ENCODE assay signal across 13 cellular contexts in genomic region chr17:4204190-4204589, GRCh38. TPM values are rescaled to one million over a fixed set of nuclear protein-coding genes. Genes with fewer than 3 reads are reported as not detected.
A peak's percentile ranks its signal among the peaks of the same experiment; 100 is the strongest.
DNase-seq lines count a peak whose midpoint lies in the region; ATAC-seq and TF ChIP-seq lines count a peak whose summit lies in the region.
"Had no signal": no experiment of that assay in that cellular context is flagged by ENCODE, and none has a peak within 500 bp of the region (broad histone marks: within the 10 kb centered on the region; RNA-seq: fewer than 3 reads in every experiment).

No MANE protein-coding gene starts in this region.

- ATAC-seq in gastroesophageal sphincter (no peak), HG03521 (IDR thresholded peaks at IDR 0.05; ENCODE audit: unreplicated experiment) (no peak)
- ATAC-seq: naive thymus-derived CD8-positive, alpha-beta T cell had no signal

- H3K27me3 Mint-ChIP-seq in progenitor cell of endocrine pancreas, result no peaks in the 10 kb centered on the region
- H3K27me3 Mint-ChIP-seq: naive thymus-derived CD8-positive, alpha-beta T cell had no signal

- CTCF ChIA-PET in SK-N-SH (lab: Yijun Ruan, JAX), result interaction anchor here (1.1 kb wide), 1 partner anchor 45 kb away, joined by 3 read pairs; no protein-coding TSS in a partner anchor

- no peaks in the 10 kb centered on the region for H3K9me3 ChIP-seq in SK-N-SH
- H3K9me3 ChIP-seq in gastroesophageal sphincter, result no peaks in the 10 kb centered on the region
- no peaks in the 10 kb centered on the region for H3K9me3 ChIP-seq in skeletal muscle satellite cell (replicated peaks; ENCODE audit: low read length)
- H3K9me3 ChIP-seq: body of pancreas had no signal

- no peaks in the 10 kb centered on the region for H3K9me3 Mint-ChIP-seq in progenitor cell of endocrine pancreas (ENCODE audit: low read depth)
- H3K9me3 Mint-ChIP-seq: naive thymus-derived CD8-positive, alpha-beta T cell had no signal

- peaks cover 36 to 39% of the 10 kb centered on the region in 2 experiments for H3K36me3 ChIP-seq in SK-N-SH (replicated peaks in 1 of 2; ENCODE audit: control insufficient read depth in 1 of 2, insufficient read depth in 2 of 2, low read length in 1 of 2)
- peaks cover 0 to 51% of the 10 kb centered on the region in 2 donors for H3K36me3 ChIP-seq in gastroesophageal sphincter
- peaks cover 33% of the 10 kb centered on the region for H3K36me3 ChIP-seq in skeletal muscle satellite cell (ENCODE audit: insufficient read depth, low read length)

- no peak overlapping the region for H2AFZ ChIP-seq in SK-N-SH (ENCODE audit: low read depth)

- H3K4me3 ChIP-seq in AG09309 (ENCODE audit: control insufficient read depth, low read depth, low read length), result no peak overlapping the region
- no peak overlapping the region for H3K4me3 ChIP-seq in SK-N-SH (ENCODE audit: low read depth in 2 of 2, low read length in 1 of 2)
- H3K4me3 ChIP-seq in gastroesophageal sphincter, result no peak overlapping the region
- no peak overlapping the region for H3K4me3 ChIP-seq in skeletal muscle satellite cell (ENCODE audit: low read length)
- H3K4me3 ChIP-seq: body of pancreas had no signal

- peaks cover 15% of the 10 kb centered on the region; the same call in 1 of the 2 replicates for H3K79me2 ChIP-seq in SK-N-SH (ENCODE audit: insufficient read depth)

- no peak for TF ChIP-seq RAD21 in SK-N-SH (IDR thresholded peaks at IDR 0.05; ENCODE audit: low read length)

- peak overlapping the region; percentile 44 for H3K9ac ChIP-seq in SK-N-SH
- peak overlapping the region; percentile 68 for H3K9ac ChIP-seq in skeletal muscle satellite cell (ENCODE audit: low read depth, low read length)

- no peak overlapping the region for H3K4me3 Mint-ChIP-seq in progenitor cell of endocrine pancreas (ENCODE audit: low read depth)
- H3K4me3 Mint-ChIP-seq: naive thymus-derived CD8-positive, alpha-beta T cell had no signal

- TF ChIP-seq CTCF in AG09309 (IDR thresholded peaks at IDR 0.05; ENCODE audit: control insufficient read depth, insufficient read depth, low read depth, low read length, missing control alignments) (no peak), SK-N-SH (IDR thresholded peaks at IDR 0.05) (no peak), gastroesophageal sphincter (IDR thresholded peaks at IDR 0.05) (no peak), progenitor cell of endocrine pancreas (IDR thresholded peaks at IDR 0.05; ENCODE audit: unreplicated experiment) (no peak)

- H3K4me1 Mint-ChIP-seq in progenitor cell of endocrine pancreas (ENCODE audit: low read depth), result no peaks in the 10 kb centered on the region

- H3K36me3 Mint-ChIP-seq in progenitor cell of endocrine pancreas (ENCODE audit: insufficient read depth), result peaks cover 14% of the 10 kb centered on the region

- H4K20me1 ChIP-seq in SK-N-SH (ENCODE audit: insufficient read depth), result 0 out of 2 replicates have a peak, but pooled peaks cover 6% of the 10 kb centered on the region

- H3K9me2 ChIP-seq in SK-N-SH, result no peaks in the 10 kb centered on the region

- H3K4me1 ChIP-seq in SK-N-SH (ENCODE audit: control insufficient read depth in 1 of 2, insufficient read depth in 2 of 2, low read depth in 1 of 2, low read length in 1 of 2), result peaks cover 0 to 15% of the 10 kb centered on the region in 2 experiments; a peak in 2 of 4 replicates
- peaks cover 0 to 19% (median 5%) of the 10 kb centered on the region in 3 donors for H3K4me1 ChIP-seq in gastroesophageal sphincter
- peaks cover 22% of the 10 kb centered on the region for H3K4me1 ChIP-seq in skeletal muscle satellite cell (ENCODE audit: control insufficient read depth, insufficient read depth, low read length)
- H3K4me1 ChIP-seq: body of pancreas had no signal

- no peaks in the 10 kb centered on the region for H3K27me3 ChIP-seq in SK-N-SH (ENCODE audit: insufficient read depth)
- no peaks in the 10 kb centered on the region for H3K27me3 ChIP-seq in gastroesophageal sphincter
- H3K27me3 ChIP-seq in skeletal muscle satellite cell (ENCODE audit: control insufficient read depth, insufficient read depth, low read length), result no peaks in the 10 kb centered on the region
- H3K27me3 ChIP-seq: body of pancreas had no signal

- no peak for TF ChIP-seq POLR2A in gastroesophageal sphincter (IDR thresholded peaks at IDR 0.05)

- H3K27ac Mint-ChIP-seq in progenitor cell of endocrine pancreas, result no peak overlapping the region

- WGBS in SK-N-SH (ENCODE audit: low lambda C conversion rate), result 89% methylated on average over 6 of the region's 6 CpGs
- WGBS in gastroesophageal sphincter (ENCODE audit: low coverage in 1 of 2), 2 donors, result 30 to 34% methylated on average over 6 of the region's 6 CpGs

- H3K4me2 ChIP-seq in SK-N-SH (peak overlapping the region; percentile 11; the same call in 1 of the 2 replicates), skeletal muscle satellite cell (ENCODE audit: low read length) (peak overlapping the region; percentile 55)

- POLR2A ChIA-PET in SK-N-SH (lab: Yijun Ruan, JAX), result no interaction called here

- TF ChIP-seq EP300 in SK-N-SH (IDR thresholded peaks at IDR 0.05; ENCODE audit: borderline replicate concordance in 1 of 2, low read depth in 1 of 2, low read length in 1 of 2), result no peak
- no peak for TF ChIP-seq EP300 in gastroesophageal sphincter (IDR thresholded peaks at IDR 0.05)

- DNase-seq in AG09309 (ENCODE audit: low read depth) (peak; percentile 67), SK-N-SH (no peak), progenitor cell of endocrine pancreas (ENCODE audit: low spot score, unreplicated experiment) (no peak), NCI-H1092 treated with DMSO at 0.1 percent for 48 hours (lab: John Stamatoyannopoulos, UW) (no peak), NCI-H2081 (lab: John Stamatoyannopoulos, UW) (no peak)
- DNase-seq: activated CD8-positive, alpha-beta memory T cell treated with anti-CD3 and anti-CD28 coated beads, Interleukin-2, amount 50 U/mL, for 4 hours; COR-L47; naive thymus-derived CD8-positive, alpha-beta T cell; stimulated activated CD4-positive, alpha-beta T cell treated with anti-CD3 and anti-CD28 coated beads, Interleukin-12 subunit alpha, Interleukin-12 subunit beta, amount 100 ng/mL, for 4 hours had no signal

- H3K27ac ChIP-seq in SK-N-SH (ENCODE audit: low read depth in 2 of 2, low read length in 1 of 2) (peak overlapping the region in 1 of 2 experiments; percentile 94; a peak in 2 of 4 replicates), gastroesophageal sphincter (peak overlapping the region; percentile 76 to 92 (median 90))

- H3F3A ChIP-seq in SK-N-SH (replicated peaks; ENCODE audit: insufficient read depth), result peaks cover 33% of the 10 kb centered on the region

TF ChIP-seq in SK-N-SH, 30 proteins besides CTCF, POLR2A, EP300 and RAD21 (continues in another document):
- TF ChIP-seq MEF2A (IDR thresholded peaks at IDR 0.05; ENCODE audit: borderline replicate concordance, low read depth) (no peak), NFIC (IDR thresholded peaks at IDR 0.05; ENCODE audit: borderline replicate concordance) (no peak), MAX (IDR thresholded peaks at IDR 0.05; ENCODE audit: low read depth) (no peak), PBX3 (IDR thresholded peaks at IDR 0.05) (no peak), FOXJ3 (CRISPR knock-in tag; IDR thresholded peaks at IDR 0.05) (no peak), NRF1 (IDR thresholded peaks at IDR 0.05; ENCODE audit: low read depth, low read length) (no peak), TCF12 (IDR thresholded peaks at IDR 0.05) (no peak), CHD2 (IDR thresholded peaks at IDR 0.05; ENCODE audit: low read length, partially characterized antibody) (no peak), YY1 (IDR thresholded peaks at IDR 0.05; ENCODE audit: low read depth) (no peak), USF1 (IDR thresholded peaks at IDR 0.05; ENCODE audit: borderline replicate concordance, low read depth) (no peak), ELF1 (IDR thresholded peaks at IDR 0.05) (no peak), EZH2phosphoT487 (IDR thresholded peaks at IDR 0.05; ENCODE audit: borderline replicate concordance, low read depth) (no peak), USF2 (IDR thresholded peaks at IDR 0.05; ENCODE audit: borderline replicate concordance, low read depth, low read length) (no peak)

RNA-seq across cellular contexts. Expression of gene ANKFY1, which starts 59.6 kb away (rescaled TPM):
- polyA plus RNA-seq in SK-N-SH (2012; rRNA removed), result 26.9 and 29.6 TPM in 2 replicates
- 18.5 and 21.9 TPM in 2 replicates for polyA plus RNA-seq in SK-N-SH (2012; cell fraction: cytosol; rRNA removed)
- 79.0 and 89.8 TPM in 2 replicates for polyA plus RNA-seq in SK-N-SH (2012; cell fraction: nucleus; rRNA removed)
- 10 to 100 TPM; 22.4 to 46.4 (median 40.2) TPM for total RNA-seq in gastroesophageal sphincter
- total RNA-seq in skeletal muscle satellite cell (2012; rRNA removed), result 39.5 and 42.2 TPM in 2 replicates
- 59.8 and 64.6 TPM in 2 replicates for total RNA-seq in progenitor cell of endocrine pancreas
